Comparison of ENCODE assay signal across 3 cellular contexts in genomic region chr5:134286466-134286865, GRCh38.
A peak's percentile ranks its signal among the peaks of the same experiment; 100 is the strongest.
DNase-seq lines count a peak whose midpoint lies in the region; ATAC-seq, FAIRE-seq and TF ChIP-seq lines count a peak whose summit lies in the region.
"Not testable (repeated sequence)": the region's sequence is repeated elsewhere in the genome, so short reads cannot be mapped to it uniquely, and the experiment has no call there.

No MANE protein-coding gene starts in this region.

- not testable (repeated sequence) for H3K4me1 Mint-ChIP-seq in activated CD4-positive, alpha-beta T cell treated with anti-CD3 and anti-CD28 coated beads, Interleukin-2, amount 10 ng/mL, durations not matched to agents 24 days and 14 days

- not testable (repeated sequence) for TF ChIP-seq EP300 in K562 (IDR thresholded peaks at IDR 0.05; ENCODE audit: low read length); HepG2 (IDR thresholded peaks at IDR 0.05; ENCODE audit: low read depth in 2 of 2, low read length in 2 of 2); HepG2 (CRISPR knock-in tag; IDR thresholded peaks at IDR 0.05; ENCODE audit: borderline replicate concordance)

- TF ChIP-seq RAD21 in K562 (CRISPR knock-in tag; conservative IDR thresholded peaks at IDR 0.05 in 1 of 2, IDR thresholded peaks at IDR 0.05 in 1 of 2); HepG2 (CRISPR knock-in tag; IDR thresholded peaks at IDR 0.05): not testable (repeated sequence)

- ATAC-seq in K562, HepG2: not testable (repeated sequence)

- not testable (repeated sequence) for H3K4me3 ChIP-seq in K562; HepG2 (replicated peaks in 1 of 3; ENCODE audit: insufficient read depth in 1 of 3, low read depth in 2 of 3, low read length in 3 of 3)

- POLR2A ChIA-PET in K562 (lab: Yijun Ruan, JAX) = interaction anchor here (1.4 kb wide), 1 partner anchor 110 kb away, joined by 3 read pairs; no protein-coding TSS in a partner anchor
- POLR2A ChIA-PET in HepG2 (lab: Yijun Ruan, JAX) = not testable (repeated sequence)

- not testable (repeated sequence) for H3K4me1 ChIP-seq in K562 (replicated peaks in 1 of 2; ENCODE audit: control insufficient read depth in 2 of 2, insufficient read depth in 2 of 2, low read length in 2 of 2); HepG2 (ENCODE audit: insufficient read depth, low read length)

- not testable (repeated sequence) for H3K27ac Mint-ChIP-seq in activated CD4-positive, alpha-beta T cell treated with anti-CD3 and anti-CD28 coated beads, Interleukin-2, amount 10 ng/mL, durations not matched to agents 24 days and 14 days

- not testable (repeated sequence) for H3K79me2 ChIP-seq in K562 (ENCODE audit: control insufficient read depth, insufficient read depth, low read length); HepG2 (ENCODE audit: insufficient read depth, low read length)

- not testable (repeated sequence) for TF ChIP-seq POLR2A in K562 (conservative IDR thresholded peaks at IDR 0.05); HepG2 (IDR thresholded peaks at IDR 0.05; ENCODE audit: insufficient read depth in 1 of 2, low read depth in 2 of 2, low read length in 2 of 2)

- peaks cover 17% of the 10 kb centered on the region for H3K27me3 Mint-ChIP-seq in activated CD4-positive, alpha-beta T cell treated with anti-CD3 and anti-CD28 coated beads, Interleukin-2, amount 10 ng/mL, durations not matched to agents 24 days and 14 days

- in situ Hi-C loops in K562 (cut with MboI) = loop anchor here (5.0 kb wide), 1 partner anchor 99 kb away; no protein-coding TSS in a partner anchor
- in situ Hi-C loops in HepG2 (cut with HindIII; ENCODE audit: extremely low pct_ligation_motif_present, low pct_unique_long_range_greater_than_20kb) = loop anchor here (5.0 to 10.0 kb wide), 3 partner anchors 59 to 242 kb away; partner anchors contain the start of gene PPP2CA

- H3K36me3 Mint-ChIP-seq in activated CD4-positive, alpha-beta T cell treated with anti-CD3 and anti-CD28 coated beads, Interleukin-2, amount 10 ng/mL, durations not matched to agents 24 days and 14 days (ENCODE audit: low read depth) = not testable (repeated sequence)

- H3K27ac ChIP-seq in K562 (ENCODE audit: extremely low read depth, low read depth, low read length); HepG2 (ENCODE audit: extremely low read length, insufficient read depth, low read length): not testable (repeated sequence)

- not testable (repeated sequence) for H3K9me3 Mint-ChIP-seq in activated CD4-positive, alpha-beta T cell treated with anti-CD3 and anti-CD28 coated beads, Interleukin-2, amount 10 ng/mL, durations not matched to agents 24 days and 14 days

- not testable (repeated sequence) for H4K20me1 ChIP-seq in K562 (replicated peaks; ENCODE audit: control insufficient read depth, insufficient read depth, low read length); HepG2 (ENCODE audit: insufficient read depth, low read length)

- H3K4me3 Mint-ChIP-seq in activated CD4-positive, alpha-beta T cell treated with anti-CD3 and anti-CD28 coated beads, Interleukin-2, amount 10 ng/mL, durations not matched to agents 24 days and 14 days = not testable (repeated sequence)

- not testable (repeated sequence) for H3K9ac ChIP-seq in K562 (ENCODE audit: insufficient read depth in 1 of 2, low read depth in 2 of 2, low read length in 2 of 2); HepG2 (ENCODE audit: insufficient read depth, low read depth, low read length)

- not testable (repeated sequence) for H3K36me3 ChIP-seq in K562 (ENCODE audit: control insufficient read depth, insufficient read depth, low read length); HepG2 (replicated peaks in 1 of 2; ENCODE audit: control insufficient read depth in 1 of 2, insufficient read depth in 2 of 2, low read length in 2 of 2)

- not testable (repeated sequence) for H3K4me2 ChIP-seq in K562 (ENCODE audit: insufficient read depth, low read length); HepG2 (ENCODE audit: low read depth, low read length)

- WGBS in K562 (ENCODE audit: insufficient coverage, low coverage, missing lambda C conversion rate) = 2% methylated on average over 4 of the region's 4 CpGs
- WGBS in HepG2 (ENCODE audit: low lambda C conversion rate) = 53% methylated on average over 4 of the region's 4 CpGs

- FAIRE-seq in K562 (lab: Jason Lieb, UNC); HepG2 (lab: Jason Lieb, UNC): not testable (repeated sequence)

- CTCF ChIA-PET in K562 (lab: Yijun Ruan, JAX; ENCODE audit: low intra/inter-chr PET ratio); HepG2 (lab: Yijun Ruan, JAX; ENCODE audit: low intra/inter-chr PET ratio, low total read pairs): not testable (repeated sequence)

- not testable (repeated sequence) for H3K9me3 ChIP-seq in K562 (replicated peaks; ENCODE audit: control insufficient read depth, insufficient read depth, low read depth, low read length)
- peaks cover 14% of the 10 kb centered on the region; the same call in 1 of the 2 replicates for H3K9me3 ChIP-seq in HepG2 (ENCODE audit: low read length)

- TF ChIP-seq CTCF in K562 (IDR thresholded peaks at IDR 0.05 in 2 of 3, conservative IDR thresholded peaks at IDR 0.05 in 1 of 3; ENCODE audit: insufficient read depth in 2 of 3, low read depth in 1 of 3, low read length in 3 of 3); HepG2 (CRISPR knock-in tag; IDR thresholded peaks at IDR 0.05): not testable (repeated sequence)

- not testable (repeated sequence) for H3K9me1 ChIP-seq in K562 (ENCODE audit: control insufficient read depth, insufficient read depth, low read length)

- H3K27me3 ChIP-seq in K562 (ENCODE audit: control insufficient read depth in 2 of 2, insufficient read depth in 2 of 2, low read length in 2 of 2); HepG2 (ENCODE audit: control insufficient read depth in 1 of 2, insufficient read depth in 2 of 2, low read length in 2 of 2): not testable (repeated sequence)

- intact Hi-C loops in activated CD4-positive, alpha-beta T cell treated with anti-CD3 and anti-CD28 coated beads, Interleukin-2, amount 10 ng/mL, durations not matched to agents 24 days and 14 days (cut with micrococcal nuclease) = loop anchor here (5.0 to 10.0 kb wide), 2 partner anchors 59 to 252 kb away; partner anchors contain the start of gene PPP2CA
- intact Hi-C loops in K562 (cut with micrococcal nuclease) = not testable (repeated sequence)
- intact Hi-C loops in HepG2 (cut with micrococcal nuclease; ENCODE audit: unreplicated experiment) = loop anchor here (5.0 kb wide), 1 partner anchor 44 kb away; no protein-coding TSS in a partner anchor

- peak; percentile 27 for DNase-seq in activated CD4-positive, alpha-beta T cell treated with anti-CD3 and anti-CD28 coated beads, Interleukin-2, amount 10 ng/mL, durations not matched to agents 24 days and 14 days
- DNase-seq in K562 (ENCODE audit: extremely low read depth in 1 of 4, low spot score in 3 of 4); HepG2 (ENCODE audit: low spot score): not testable (repeated sequence)

- not testable (repeated sequence) for BruUV-seq in K562 (replicated peaks; lab: Mats Ljungman, UMichigan); HepG2 (replicated peaks; lab: Mats Ljungman, UMichigan)

- not testable (repeated sequence) for H2AFZ ChIP-seq in K562 (ENCODE audit: low read depth, low read length); HepG2 (ENCODE audit: low read length)

TF ChIP-seq in K562, 482 proteins besides CTCF, POLR2A, EP300 and RAD21:
- TF ChIP-seq ZNF431 (CRISPR knock-in tag; IDR thresholded peaks at IDR 0.05) (peak; percentile 95), ZNF766 (CRISPR knock-in tag; conservative IDR thresholded peaks at IDR 0.05) (peak; percentile 79)

TF ChIP-seq in HepG2, 621 proteins besides CTCF, POLR2A, EP300 and RAD21:
- TF ChIP-seq ZNF431 (CRISPR knock-in tag; IDR thresholded peaks at IDR 0.05; ENCODE audit: borderline replicate concordance, low read depth) = 0 out of 2 replicates have a peak, but pooled peaks have one; percentile 47
TF ChIP-seq in HepG2: peak in this region for 1; not testable (repeated sequence) for 620.
